In the genomic region with DNA sequence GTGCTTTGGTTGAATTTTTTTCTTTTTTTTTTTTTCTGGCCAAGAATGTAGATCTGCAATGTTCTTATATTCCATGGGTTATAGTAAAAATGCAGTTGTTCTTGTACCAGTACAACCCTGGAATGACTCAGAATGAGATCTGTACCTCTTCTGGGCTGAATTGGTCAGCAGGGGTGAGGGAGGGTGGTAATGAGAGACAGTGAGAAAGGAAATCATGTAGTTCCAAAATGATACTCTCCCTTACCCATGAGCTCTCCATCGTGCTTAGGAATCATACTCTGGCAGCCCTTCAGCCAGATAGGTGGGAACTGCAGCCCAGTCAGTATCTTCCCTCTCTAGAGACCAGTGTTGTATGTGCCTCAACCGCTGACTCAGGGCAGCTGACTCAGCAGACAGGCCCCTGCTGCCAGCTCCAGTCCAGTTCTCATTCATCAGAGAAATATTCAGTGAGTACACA, we compare ENCODE assay signal across 9 cellular contexts. TPM values are rescaled to one million over a fixed set of nuclear protein-coding genes. Genes with fewer than 3 reads are reported as not detected.
A peak's percentile ranks its signal among the peaks of the same experiment; 100 is the strongest.
DNase-seq lines count a peak whose midpoint lies in the region; ATAC-seq lines count a peak whose summit lies in the region.
"Had no signal": no experiment of that assay in that cellular context is flagged by ENCODE, and none has a peak within 500 bp of the region (broad histone marks: within the 10 kb centered on the region; RNA-seq: fewer than 3 reads in every experiment).

No MANE protein-coding gene starts in this region.

- peak overlapping the region in 1 of 10 donors; percentile 26 for H3K4me3 Mint-ChIP-seq in naive thymus-derived CD8-positive, alpha-beta T cell

- peaks cover 22% of the 10 kb centered on the region for H3K79me1 ChIP-seq in trophoblast cell (ENCODE audit: low read length)

- no peak overlapping the region for H3K18ac ChIP-seq in trophoblast cell (ENCODE audit: low read length)

- H3K36me3 ChIP-seq in trophoblast cell (ENCODE audit: control insufficient read depth in 1 of 2, insufficient read depth in 2 of 2, low read length in 2 of 2): no peaks in the 10 kb centered on the region

- no peak for ATAC-seq in naive thymus-derived CD8-positive, alpha-beta T cell
- ATAC-seq in GM21367 (IDR thresholded peaks at IDR 0.05; ENCODE audit: unreplicated experiment): no peak
- ATAC-seq in GM18867 (IDR thresholded peaks at IDR 0.05; ENCODE audit: unreplicated experiment): no peak

- H2BK5ac ChIP-seq in trophoblast cell (ENCODE audit: low read depth, low read length, poor library complexity): no peak overlapping the region

- no peaks in the 10 kb centered on the region for H3K27me3 ChIP-seq in trophoblast cell (ENCODE audit: insufficient read depth, low read length)

- H4K91ac ChIP-seq in trophoblast cell (ENCODE audit: low read depth, low read length): no peak overlapping the region

- POLR2A ChIA-PET in naive thymus-derived CD8-positive, alpha-beta T cell (lab: Charles Lee): no interaction called here

- H3K4me3 ChIP-seq in trophoblast cell (ENCODE audit: low read depth, low read length): no peak overlapping the region

- peaks cover 5 to 7% of the 10 kb centered on the region in 2 experiments for H3K4me1 ChIP-seq in trophoblast cell (ENCODE audit: control insufficient read depth in 1 of 2, insufficient read depth in 2 of 2, low read length in 2 of 2)

- H3K27ac ChIP-seq in trophoblast cell (ENCODE audit: low read depth, low read length): no peak overlapping the region

- no peak overlapping the region for H3K23ac ChIP-seq in trophoblast cell (ENCODE audit: low read length)

- H3K36me3 Mint-ChIP-seq in naive thymus-derived CD8-positive, alpha-beta T cell: peaks cover 0 to 4% (median 0%) of the 10 kb centered on the region in 3 donors

- peaks cover 0 to 28% (median 2%) of the 10 kb centered on the region in 5 donors for H3K27me3 Mint-ChIP-seq in naive thymus-derived CD8-positive, alpha-beta T cell

- no peak overlapping the region for H4K8ac ChIP-seq in trophoblast cell (ENCODE audit: low read depth, low read length)

- H2BK12ac ChIP-seq in trophoblast cell (ENCODE audit: low read length): no peak overlapping the region

- H3K9ac ChIP-seq in trophoblast cell (ENCODE audit: low read length): no peak overlapping the region

- H3K27ac Mint-ChIP-seq in naive thymus-derived CD8-positive, alpha-beta T cell: no peak overlapping the region

- peaks cover 7% of the 10 kb centered on the region for H3K79me2 ChIP-seq in trophoblast cell (ENCODE audit: control insufficient read depth, insufficient read depth, low read length, poor library complexity)

- H3K14ac ChIP-seq in trophoblast cell (ENCODE audit: low read length): no peak overlapping the region

- no peak overlapping the region for H2AFZ ChIP-seq in trophoblast cell (ENCODE audit: insufficient read depth, low read length, poor library complexity)

- H3K4me1 Mint-ChIP-seq in naive thymus-derived CD8-positive, alpha-beta T cell: peaks cover 10 to 21% (median 14%) of the 10 kb centered on the region in 4 donors

- WGBS in trophoblast cell (ENCODE audit: extremely low coverage, insufficient coverage, insufficient read length): no CpG with 5 or more reads among the region's 2 CpGs

- H3K9me3 Mint-ChIP-seq in naive thymus-derived CD8-positive, alpha-beta T cell: no peaks in the 10 kb centered on the region

- DNase-seq in EL: peak; percentile 90
- DNase-seq in RKO (ENCODE audit: low spot score): peak; percentile 97
- DNase-seq in fibroblast of gingiva (ENCODE audit: low read depth): peak; percentile 89
- peak; percentile 62 to 85 for DNase-seq in trophoblast cell
- DNase-seq in naive thymus-derived CD8-positive, alpha-beta T cell: no peak
- no peak for DNase-seq in T-helper 9 cell
- DNase-seq: activated CD4-positive, alpha-beta T cell treated with anti-CD3 and anti-CD28 coated beads, Interleukin-2, amount 50 U/mL, for 1 hour had no signal

- no peak overlapping the region for H3K4me2 ChIP-seq in trophoblast cell (ENCODE audit: low read length)

- H3K4ac ChIP-seq in trophoblast cell (ENCODE audit: low read depth, low read length): no peak overlapping the region

- no peak overlapping the region for H4K12ac ChIP-seq in trophoblast cell (ENCODE audit: low read depth, low read length)

- H3K9me3 ChIP-seq in trophoblast cell (ENCODE audit: insufficient read depth, low read depth, low read length): peaks cover 2% of the 10 kb centered on the region

- no peak overlapping the region for H2AK5ac ChIP-seq in trophoblast cell (ENCODE audit: low read length)

- no peak overlapping the region for H2BK120ac ChIP-seq in trophoblast cell (ENCODE audit: insufficient read depth, low read length, poor library complexity)

RNA-seq across cellular contexts. Expression of a gene that starts 2.1 kb away (rescaled TPM):
- polyA plus RNA-seq in trophoblast cell (2013): 6.1 and 6.3 TPM in 2 replicates
- total RNA-seq in naive thymus-derived CD8-positive, alpha-beta T cell: 1 to 10 TPM; 8.8 to 9.4 TPM
- 1 to 10 TPM; 1.0 to 6.1 (median 1.5) TPM for polyA plus RNA-seq in naive thymus-derived CD8-positive, alpha-beta T cell

Comparison
In these comparisons a context has a peak if more than half of its experiments do, and no peak if none do; other contexts are left out.
1. DNase-seq: peak in EL (single experiment), RKO (single experiment), fibroblast of gingiva (single experiment) and trophoblast cell (2 of 2); none in naive thymus-derived CD8-positive, alpha-beta T cell (0 of 10) and T-helper 9 cell (single experiment).